ENCODE assay signal across 8 cellular contexts in the genomic region with DNA sequence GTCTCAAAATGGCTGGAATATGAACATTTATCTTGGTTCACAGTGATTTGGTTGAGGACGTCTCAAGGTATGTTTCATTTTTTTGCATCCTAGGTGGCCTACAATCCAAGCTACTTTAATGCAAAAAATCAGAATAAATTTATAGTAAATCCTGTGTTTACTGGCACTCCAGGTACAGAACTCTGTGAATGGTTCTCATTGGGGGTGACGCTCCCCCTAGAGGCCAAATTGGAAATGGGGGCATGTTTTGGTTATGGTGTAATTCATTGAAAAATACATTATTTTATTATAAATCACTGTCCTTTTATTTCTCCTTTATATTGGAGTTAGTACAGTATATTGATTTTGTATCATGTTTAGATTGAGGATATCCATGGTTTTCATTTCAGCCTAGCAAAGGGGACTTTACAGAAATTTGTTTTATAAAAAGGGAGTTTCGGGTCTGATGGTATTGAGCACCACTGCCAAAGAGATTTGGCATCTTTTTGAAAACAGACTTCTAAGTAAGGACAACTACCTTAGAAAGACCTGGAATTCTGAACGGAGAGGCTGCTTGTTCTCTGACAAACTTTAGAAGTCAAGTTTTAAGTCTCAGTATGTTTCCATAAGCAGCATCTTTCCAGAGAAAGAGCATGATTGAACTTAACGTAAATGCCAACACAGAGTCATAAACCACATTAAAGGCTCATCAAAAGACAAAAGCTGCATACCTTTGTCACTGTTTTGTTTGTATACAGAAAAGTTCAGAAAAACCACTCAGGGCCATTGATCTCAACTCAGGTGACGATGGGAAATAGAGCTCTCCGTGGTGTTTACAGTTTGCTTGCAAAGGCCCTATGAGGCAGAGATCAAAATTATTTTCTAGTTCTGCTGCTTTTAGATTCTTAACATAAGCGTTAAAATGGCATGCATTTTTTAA. TPM values are rescaled to one million over a fixed set of nuclear protein-coding genes. Genes with fewer than 3 reads are reported as not detected.
DNase-seq lines count a peak whose midpoint lies in the region; ATAC-seq and TF ChIP-seq lines count a peak whose summit lies in the region.

No MANE protein-coding gene starts in this region.

- H3K9ac ChIP-seq in smooth muscle cell (ENCODE audit: low read depth) = no peak overlapping the region

- no peak overlapping the region for H2AFZ ChIP-seq in smooth muscle cell (ENCODE audit: low read depth)

- H3K4me2 ChIP-seq in smooth muscle cell = no peak overlapping the region

- H3K27me3 Mint-ChIP-seq in effector memory CD8-positive, alpha-beta T cell = no peaks in the 10 kb centered on the region

- H3K27me3 ChIP-seq in A673 (replicated peaks; ENCODE audit: insufficient read depth, low read depth, low read length, poor library complexity) = no peaks in the 10 kb centered on the region
- peaks cover 4% of the 10 kb centered on the region for H3K27me3 ChIP-seq in WERI-Rb-1 (ENCODE audit: insufficient read depth, low read depth, severe bottlenecking)
- no peaks in the 10 kb centered on the region for H3K27me3 ChIP-seq in smooth muscle cell (ENCODE audit: low read depth)

- H3K36me3 ChIP-seq in A673 (ENCODE audit: insufficient read depth, low read length, poor library complexity, severe bottlenecking) (no peaks in the 10 kb centered on the region), WERI-Rb-1 (no peaks in the 10 kb centered on the region), smooth muscle cell (ENCODE audit: low read depth) (no peaks in the 10 kb centered on the region)

- peaks cover 0 to 11% of the 10 kb centered on the region in 2 donors for H3K4me1 Mint-ChIP-seq in effector memory CD8-positive, alpha-beta T cell (ENCODE audit: low read depth in 2 of 2)

- peaks cover 6% of the 10 kb centered on the region for H4K20me1 ChIP-seq in smooth muscle cell (ENCODE audit: low read depth)

- DNase-seq in A673 (ENCODE audit: low spot score) (peak; percentile 39), WERI-Rb-1 (peak; percentile 49), smooth muscle cell (lab: John Stamatoyannopoulos, UW; ENCODE audit: unreplicated experiment) (no peak), putamen (ENCODE audit: low spot score) (no peak), GDM1 (lab: John Stamatoyannopoulos, UW) (no peak), cortex of kidney (lab: John Stamatoyannopoulos, UW) (no peak)
- DNase-seq in effector memory CD8-positive, alpha-beta T cell = peak; percentile 35 to 48 (median 35)

- H3K27ac Mint-ChIP-seq in effector memory CD8-positive, alpha-beta T cell = no peak overlapping the region

- no peaks in the 10 kb centered on the region for H3K4me1 ChIP-seq in A673 (ENCODE audit: insufficient read depth, low read length, poor library complexity, severe bottlenecking)
- H3K4me1 ChIP-seq in smooth muscle cell (ENCODE audit: low read depth) = no peaks in the 10 kb centered on the region

- no peaks in the 10 kb centered on the region for H3K36me3 Mint-ChIP-seq in effector memory CD8-positive, alpha-beta T cell (ENCODE audit: insufficient read depth)

- ATAC-seq in GM18867 (IDR thresholded peaks at IDR 0.05; ENCODE audit: unreplicated experiment) = peak; percentile 60
- peak; percentile 48 for ATAC-seq in effector memory CD8-positive, alpha-beta T cell (replicated peaks)

- no peak overlapping the region for H3K4me3 ChIP-seq in A673 (ENCODE audit: low read depth, low read length, poor library complexity, severe bottlenecking)
- no peak overlapping the region for H3K4me3 ChIP-seq in WERI-Rb-1 (ENCODE audit: low read depth, low read length)
- H3K4me3 ChIP-seq in smooth muscle cell = no peak overlapping the region

- H3F3A ChIP-seq in smooth muscle cell (ENCODE audit: low read depth) = no peaks in the 10 kb centered on the region

- no peak overlapping the region for H3K27ac ChIP-seq in A673 (ENCODE audit: low read depth, low read length, poor library complexity, severe bottlenecking)
- no peak overlapping the region for H3K27ac ChIP-seq in WERI-Rb-1
- H3K27ac ChIP-seq in smooth muscle cell (ENCODE audit: low read depth) = no peak overlapping the region

- CTCF ChIA-PET in A673 (lab: Charles Lee) = interaction anchor here (0.8 kb wide), 1 partner anchor 50 kb away, joined by 4 read pairs; no protein-coding TSS in a partner anchor

- no peak overlapping the region for H3K4me3 Mint-ChIP-seq in effector memory CD8-positive, alpha-beta T cell

- 69% methylated on average over 8 of the region's 8 CpGs for WGBS in smooth muscle cell (ENCODE audit: low lambda C conversion rate)

- peak; percentile 83 for TF ChIP-seq CTCF in A673 (conservative IDR thresholded peaks at IDR 0.05; ENCODE audit: low read depth, low read length)
- peak; percentile 60 for TF ChIP-seq CTCF in WERI-Rb-1 (IDR thresholded peaks at IDR 0.05; ENCODE audit: low read depth, low read length)
- peak; percentile 53 for TF ChIP-seq CTCF in smooth muscle cell (IDR thresholded peaks at IDR 0.05; ENCODE audit: borderline replicate concordance, insufficient read depth, poor library complexity, severe bottlenecking)

- H3K9me3 ChIP-seq in A673 (ENCODE audit: low read depth, low read length, poor library complexity, severe bottlenecking) (no peaks in the 10 kb centered on the region), WERI-Rb-1 (ENCODE audit: severe bottlenecking) (no peaks in the 10 kb centered on the region), smooth muscle cell (replicated peaks; ENCODE audit: low read depth) (no peaks in the 10 kb centered on the region)

- intact Hi-C loops in A673 (cut with micrococcal nuclease; ENCODE audit: unreplicated experiment) = loop anchor here (5.0 kb wide), 2 partner anchors 221 to 626 kb away; no protein-coding TSS in a partner anchor

- POLR2A ChIA-PET in A673 (lab: Charles Lee; ENCODE audit: low non-redundant PET) = no interaction called here

- no TSS peak for BruUV-seq in A673 (replicated peaks; lab: Mats Ljungman, UMichigan)

- no peaks in the 10 kb centered on the region for H3K9me3 Mint-ChIP-seq in effector memory CD8-positive, alpha-beta T cell

- H3K79me2 ChIP-seq in smooth muscle cell (ENCODE audit: low read depth) = no peaks in the 10 kb centered on the region

RNA-seq across cellular contexts. Expression of gene MTM1, which starts 19.4 kb away (rescaled TPM):
- total RNA-seq in A673 (2021) = 7.1 and 9.4 TPM in 2 replicates
- 10.1 and 12.9 TPM in 2 replicates for total RNA-seq in smooth muscle cell
- 4.5 and 5.1 TPM in 2 replicates for polyA plus RNA-seq in smooth muscle cell

Comparison
In these comparisons a context has a peak if more than half of its experiments do, and no peak if none do; other contexts are left out.
1. DNase-seq: peak in A673 (single experiment), WERI-Rb-1 (single experiment) and effector memory CD8-positive, alpha-beta T cell (3 of 3); none in smooth muscle cell (single experiment), putamen (single experiment), GDM1 (single experiment) and cortex of kidney (single experiment).
2. Peak in every context shown above with its lines, with median percentiles within 50 percentile points of each other: CTCF ChIP-seq.